In genomic region chr1:67135354-67135753, GRCh38 we compare ENCODE assay signal across 10 cellular contexts. TPM values are rescaled to one million over a fixed set of nuclear protein-coding genes. Genes with fewer than 3 reads are reported as not detected.
DNase-seq lines count a peak whose midpoint lies in the region; ATAC-seq and TF ChIP-seq lines count a peak whose summit lies in the region.
"Had no signal": no experiment of that assay in that cellular context is flagged by ENCODE, and none has a peak within 500 bp of the region (broad histone marks: within the 10 kb centered on the region; RNA-seq: fewer than 3 reads in every experiment).

No MANE protein-coding gene starts in this region.

- no peak overlapping the region for H2AFZ ChIP-seq in fibroblast of lung (ENCODE audit: low read length)

- ATAC-seq in omental fat pad (ENCODE audit: low FRiP score) (peak; percentile 56), HG02884 (IDR thresholded peaks at IDR 0.05; ENCODE audit: unreplicated experiment) (no peak), GM21367 (IDR thresholded peaks at IDR 0.05; ENCODE audit: unreplicated experiment) (no peak)

- no peak overlapping the region for H3K4me3 ChIP-seq in fibroblast of lung (replicated peaks in 1 of 4; ENCODE audit: control extremely low read depth in 1 of 4, insufficient read depth in 1 of 4, low read depth in 3 of 4, low read length in 4 of 4)

- no peaks in the 10 kb centered on the region for H4K20me1 ChIP-seq in fibroblast of lung (ENCODE audit: control insufficient read depth, extremely low read depth, insufficient read depth, low read length)

- H3K27me3 ChIP-seq in fibroblast of lung (ENCODE audit: control insufficient read depth, insufficient read depth, low read length), result no peaks in the 10 kb centered on the region
- H3K27me3 ChIP-seq: suprapubic skin had no signal

- no peaks in the 10 kb centered on the region for H3K9me3 ChIP-seq in fibroblast of lung (ENCODE audit: control insufficient read depth, insufficient read depth, low read depth, low read length)
- H3K9me3 ChIP-seq: suprapubic skin had no signal

- no peaks in the 10 kb centered on the region for H3K79me2 ChIP-seq in fibroblast of lung (ENCODE audit: control insufficient read depth, insufficient read depth, low read length)

- H3K27ac ChIP-seq in fibroblast of lung (ENCODE audit: insufficient read depth, low read length), result no peak overlapping the region
- H3K27ac ChIP-seq: suprapubic skin had no signal

- DNase-seq in GM04504 (ENCODE audit: low read depth) (peak; percentile 77), NCI-H526 treated with DMSO at 0.1 percent for 48 hours (lab: John Stamatoyannopoulos, UW) (peak; percentile 95), fibroblast of lung (ENCODE audit: low read depth in 2 of 2) (peak; percentile 82 to 94), omental fat pad (ENCODE audit: low spot score) (no peak), NCI-H446 (lab: John Stamatoyannopoulos, UW) (no peak)
- DNase-seq: effector memory CD4-positive, alpha-beta T cell had no signal

- H3K9ac ChIP-seq in fibroblast of lung (ENCODE audit: insufficient read depth, low read length), result no peak overlapping the region

- no peaks in the 10 kb centered on the region for H3K36me3 ChIP-seq in fibroblast of lung (ENCODE audit: control insufficient read depth, insufficient read depth, low read length)
- H3K36me3 ChIP-seq: suprapubic skin had no signal

- no peak for TF ChIP-seq CTCF in fibroblast of lung (conservative IDR thresholded peaks at IDR 0.05 in 1 of 2, IDR thresholded peaks at IDR 0.05 in 1 of 2; ENCODE audit: low read depth in 1 of 2, low read length in 2 of 2)
- TF ChIP-seq CTCF in omental fat pad (IDR thresholded peaks at IDR 0.05), result no peak

- H3K4me2 ChIP-seq in fibroblast of lung (ENCODE audit: extremely low read depth, insufficient read depth, low read length), result no peak overlapping the region

- H3K4me1 ChIP-seq in fibroblast of lung (ENCODE audit: control insufficient read depth, extremely low read depth, insufficient read depth, low read length), result no peaks in the 10 kb centered on the region

RNA-seq across cellular contexts. Expression of gene C1orf141, which starts 0.6 kb away (rescaled TPM):
- total RNA-seq in fibroblast of lung (not detected in 2 replicates), omental fat pad (not detected)
- not detected in 2 replicates for polyA plus RNA-seq in fibroblast of lung
- polyA plus RNA-seq in fibroblast of lung (2012), result not detected in 2 replicates
- not detected in 2 replicates for polyA minus RNA-seq in fibroblast of lung (ENCODE audit: low replicate concordance)
- total RNA-seq: NCI-H460, suprapubic skin had no signal

RNA-seq across cellular contexts. Expression of gene IL23R, which starts 30.9 kb away (rescaled TPM):
- total RNA-seq in fibroblast of lung, result not detected in 2 replicates
- polyA plus RNA-seq in fibroblast of lung, result not detected in 2 replicates
- not detected in 2 replicates for polyA plus RNA-seq in fibroblast of lung (2012)
- polyA minus RNA-seq in fibroblast of lung (ENCODE audit: low replicate concordance), result not detected in 2 replicates
- under 1 TPM in 2 of 4 donors, not detected in 2; 0.19 to 0.32 TPM for total RNA-seq in omental fat pad
- total RNA-seq: NCI-H460, suprapubic skin had no signal

Comparison
In these comparisons a context has a peak if more than half of its experiments do, and no peak if none do; other contexts are left out.
1. DNase-seq: peak in GM04504 (single experiment), NCI-H526 treated with DMSO at 0.1 percent for 48 hours (single experiment) and fibroblast of lung (2 of 2); none in omental fat pad (single experiment) and NCI-H446 (0 of 2).